In the genomic region with DNA sequence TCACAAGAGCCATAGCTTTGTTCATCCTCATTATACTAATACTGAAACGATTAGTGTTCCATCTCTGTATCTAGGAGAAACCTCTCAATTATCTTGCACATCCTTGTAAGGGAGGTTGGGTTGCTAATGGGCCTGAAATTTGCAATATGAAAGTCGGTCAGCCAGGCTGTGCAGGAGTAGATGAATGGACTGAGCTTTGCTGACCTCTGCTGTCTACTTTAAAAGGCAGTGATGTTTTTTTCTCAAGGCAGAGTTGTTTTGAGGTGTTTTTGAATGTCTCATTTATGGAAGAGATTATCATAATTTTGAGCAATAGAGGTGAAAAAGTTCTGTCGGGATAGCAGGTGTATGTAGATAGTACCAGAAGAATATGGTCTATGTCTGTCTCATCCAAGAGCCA, we compare ENCODE assay signal across 16 cellular contexts. TPM values are rescaled to one million over a fixed set of nuclear protein-coding genes. Genes with fewer than 3 reads are reported as not detected.
DNase-seq lines count a peak whose midpoint lies in the region; FAIRE-seq and TF ChIP-seq lines count a peak whose summit lies in the region.
"Had no signal": no experiment of that assay in that cellular context is flagged by ENCODE, and none has a peak within 500 bp of the region (broad histone marks: within the 10 kb centered on the region; RNA-seq: fewer than 3 reads in every experiment).

No MANE protein-coding gene starts in this region.

- no peaks in the 10 kb centered on the region for H3K27me3 ChIP-seq in H1 (replicated peaks in 1 of 4; ENCODE audit: control insufficient read depth in 3 of 4, extremely low read depth in 1 of 4, insufficient read depth in 3 of 4, low read length in 3 of 4)

- no peaks in the 10 kb centered on the region for H3K23me2 ChIP-seq in H1 (ENCODE audit: low read depth, low read length)

- CTCF ChIA-PET in H1 (lab: Charles Lee; ENCODE audit: partially characterized antibody) = interaction anchor here (0.5 to 3.4 kb wide), 10 partner anchors 75 to 623 kb away, joined by 3 to 16 read pairs (median 3); no protein-coding TSS in a partner anchor

- peak in 2 of 3 experiments; percentile 35 to 44; a peak in 3 of 4 replicates for TF ChIP-seq CTCF in H1 (IDR thresholded peaks at IDR 0.05; ENCODE audit: control extremely low read depth in 1 of 3, insufficient read depth in 1 of 3, low read depth in 1 of 3, low read length in 3 of 3)
- peak; percentile 48 for TF ChIP-seq CTCF in progenitor cell of endocrine pancreas (IDR thresholded peaks at IDR 0.05; ENCODE audit: unreplicated experiment)

- H2AFZ ChIP-seq in H1 (ENCODE audit: low read length) = no peak overlapping the region

- no peak overlapping the region for H3K4me3 ChIP-seq in H1 (ENCODE audit: extremely low read depth in 1 of 4, insufficient read depth in 2 of 4, low read depth in 3 of 4, low read length in 4 of 4)

- H3K56ac ChIP-seq in H1 (replicated peaks; ENCODE audit: insufficient read length, low read depth, low read length) = no peak overlapping the region

- H3K36me3 Mint-ChIP-seq in progenitor cell of endocrine pancreas (ENCODE audit: insufficient read depth) = no peaks in the 10 kb centered on the region
- H3K36me3 Mint-ChIP-seq: activated naive CD8-positive, alpha-beta T cell; stimulated activated naive B cell treated with anti-CD40 and anti-IgM and Interleukin-4, amounts not matched to agents 10 μg/mL and 1 μg/mL and 100 μg/mL, for 72 hours had no signal

- H3K4me1 ChIP-seq in H1 (replicated peaks in 1 of 4; ENCODE audit: control insufficient read depth in 3 of 4, insufficient read depth in 4 of 4, low read length in 3 of 4) = peaks cover 0 to 8% (median 6%) of the 10 kb centered on the region in 4 experiments; a peak in 4 of 7 replicates

- H2BK15ac ChIP-seq in H1 (ENCODE audit: low read length) = no peak overlapping the region

- no peak overlapping the region for H3K18ac ChIP-seq in H1 (ENCODE audit: extremely low read depth, low read length)

- no peaks in the 10 kb centered on the region for H3K79me1 ChIP-seq in H1 (ENCODE audit: low read depth, low read length)

- TF ChIP-seq POLR2A in H1 (IDR thresholded peaks at IDR 0.05; ENCODE audit: control extremely low read depth in 1 of 2, low read depth in 2 of 2, low read length in 2 of 2) = no peak

- H2BK20ac ChIP-seq in H1 (ENCODE audit: low read length) = no peak overlapping the region

- H3K14ac ChIP-seq in H1 (ENCODE audit: insufficient read length) = no peak overlapping the region

- no peak overlapping the region for H3K27ac Mint-ChIP-seq in progenitor cell of endocrine pancreas
- H3K27ac Mint-ChIP-seq: activated naive CD8-positive, alpha-beta T cell; HFFc6; stimulated activated naive B cell treated with anti-CD40 and anti-IgM and Interleukin-4, amounts not matched to agents 10 μg/mL and 1 μg/mL and 100 μg/mL, for 72 hours had no signal

- H3K23ac ChIP-seq in H1 (ENCODE audit: insufficient read length) = no peak overlapping the region

- H3K4me3 Mint-ChIP-seq in progenitor cell of endocrine pancreas (ENCODE audit: low read depth) = no peak overlapping the region
- H3K4me3 Mint-ChIP-seq: activated naive CD8-positive, alpha-beta T cell; HFFc6; stimulated activated naive B cell treated with anti-CD40 and anti-IgM and Interleukin-4, amounts not matched to agents 10 μg/mL and 1 μg/mL and 100 μg/mL, for 72 hours had no signal

- DNase-seq in ELR (ENCODE audit: low read depth) (peak; percentile 44), NCI-H748 (lab: John Stamatoyannopoulos, UW; ENCODE audit: unreplicated experiment) (peak; percentile 75), H1 (ENCODE audit: low read depth in 1 of 2, low spot score in 2 of 2) (no peak), progenitor cell of endocrine pancreas (ENCODE audit: low spot score, unreplicated experiment) (no peak), NCI-H2171 (lab: John Stamatoyannopoulos, UW) (no peak), COLO829 (ENCODE audit: low spot score) (no peak), NCI-H510A (lab: John Stamatoyannopoulos, UW) (no peak)
- DNase-seq in stimulated activated CD4-positive, alpha-beta T cell treated with anti-CD3 and anti-CD28 coated beads, Interleukin-12 subunit alpha, Interleukin-12 subunit beta, amount 100 ng/mL, for 4 hours = no peak
- DNase-seq: dermis blood vessel endothelial cell; HFFc6; left cardiac atrium; stimulated activated naive B cell treated with anti-CD40 and anti-IgM and Interleukin-4, amounts not matched to agents 10 μg/mL and 1 μg/mL and 100 μg/mL, for 72 hours had no signal

- no peak overlapping the region for H4K91ac ChIP-seq in H1 (replicated peaks; ENCODE audit: insufficient read length, low read length)

- H3K4me2 ChIP-seq in H1 (ENCODE audit: insufficient read depth in 1 of 2, low read depth in 2 of 2, low read length in 2 of 2) = no peak overlapping the region

- no peak overlapping the region for H2AK5ac ChIP-seq in H1 (ENCODE audit: low read depth, low read length)

- no peak overlapping the region for H3K4ac ChIP-seq in H1 (replicated peaks; ENCODE audit: insufficient read length, low read depth, low read length)

- peak; percentile 55 for FAIRE-seq in H1 (lab: Jason Lieb, UNC)
- FAIRE-seq: frontal cortex, GM12892, TTC549 had no signal

- TF ChIP-seq RAD21 in H1 (IDR thresholded peaks at IDR 0.05 in 1 of 2, conservative IDR thresholded peaks at IDR 0.05 in 1 of 2; ENCODE audit: low read depth in 2 of 2, low read length in 2 of 2) = peak; percentile 64 to 77

- no peak overlapping the region for H4K5ac ChIP-seq in H1 (ENCODE audit: insufficient read length, low read depth, low read length)

- no peaks in the 10 kb centered on the region for H3K79me2 ChIP-seq in H1 (ENCODE audit: control insufficient read depth in 1 of 2, insufficient read depth in 2 of 2, low read length in 2 of 2)

- no peaks in the 10 kb centered on the region for H3K4me1 Mint-ChIP-seq in progenitor cell of endocrine pancreas (ENCODE audit: low read depth)
- H3K4me1 Mint-ChIP-seq: stimulated activated naive B cell treated with anti-CD40 and anti-IgM and Interleukin-4, amounts not matched to agents 10 μg/mL and 1 μg/mL and 100 μg/mL, for 72 hours had no signal

- WGBS in H1 (ENCODE audit: extremely low coverage in 1 of 2, insufficient coverage in 1 of 2, insufficient read length in 1 of 2, insufficient replicate concordance in 2 of 2, low coverage in 1 of 2, low lambda C conversion rate in 2 of 2, missing lambda C conversion rate in 1 of 2), 2 experiments = 36% methylated on average over 3 of the region's 3 CpGs; no CpG with 5 or more reads in 1 of the 2 experiments

- TF ChIP-seq EP300 in H1 (IDR thresholded peaks at IDR 0.05; ENCODE audit: borderline replicate concordance in 1 of 2, low read depth in 2 of 2, low read length in 2 of 2) = no peak

- no peak overlapping the region for H3K27ac ChIP-seq in H1 (ENCODE audit: low read depth, low read length)

- H3K9me3 Mint-ChIP-seq in progenitor cell of endocrine pancreas (ENCODE audit: low read depth) = no peaks in the 10 kb centered on the region
- H3K9me3 Mint-ChIP-seq: HFFc6; stimulated activated naive B cell treated with anti-CD40 and anti-IgM and Interleukin-4, amounts not matched to agents 10 μg/mL and 1 μg/mL and 100 μg/mL, for 72 hours had no signal

- H3K9me3 ChIP-seq in H1 (ENCODE audit: insufficient read depth in 2 of 2, low read depth in 1 of 2, low read length in 1 of 2) = no peaks in the 10 kb centered on the region

- H4K8ac ChIP-seq in H1 (ENCODE audit: extremely low read depth, insufficient read depth, low read length) = no peak overlapping the region

- no peak overlapping the region for H2BK12ac ChIP-seq in H1 (ENCODE audit: low read depth, low read length)

- H2BK120ac ChIP-seq in H1 (replicated peaks; ENCODE audit: low read depth, low read length) = no peak overlapping the region

- POLR2A ChIA-PET in H1 (lab: Charles Lee; ENCODE audit: partially characterized antibody) = no interaction called here

- peaks cover 83% of the 10 kb centered on the region for H3K27me3 Mint-ChIP-seq in progenitor cell of endocrine pancreas
- H3K27me3 Mint-ChIP-seq: activated naive CD8-positive, alpha-beta T cell; stimulated activated naive B cell treated with anti-CD40 and anti-IgM and Interleukin-4, amounts not matched to agents 10 μg/mL and 1 μg/mL and 100 μg/mL, for 72 hours had no signal

- no peak overlapping the region for H3K9ac ChIP-seq in H1 (replicated peaks in 1 of 4; ENCODE audit: extremely low read depth in 1 of 4, low read depth in 3 of 4, low read length in 3 of 4)

- no peaks in the 10 kb centered on the region for H4K20me1 ChIP-seq in H1 (replicated peaks in 1 of 2; ENCODE audit: control insufficient read depth in 1 of 2, insufficient read depth in 2 of 2, low read length in 2 of 2)

- H2BK5ac ChIP-seq in H1 (ENCODE audit: low read depth, low read length) = no peak overlapping the region

- no peaks in the 10 kb centered on the region for H3K36me3 ChIP-seq in H1 (ENCODE audit: control insufficient read depth in 2 of 4, insufficient read depth in 4 of 4, low read length in 3 of 4)

TF ChIP-seq in H1, 55 proteins besides CTCF, POLR2A, EP300 and RAD21:
- no peak for TF ChIP-seq RNF2 (IDR thresholded peaks at IDR 0.05; ENCODE audit: borderline replicate concordance, low read depth, low read length, missing control alignments, poor library complexity, severe bottlenecking)
- no peak for TF ChIP-seq CBX5 (IDR thresholded peaks at IDR 0.05; ENCODE audit: low read depth, low read length)
- no peak for TF ChIP-seq NRF1 (IDR thresholded peaks at IDR 0.05; ENCODE audit: low read depth, low read length)
- no peak for TF ChIP-seq POU5F1 (IDR thresholded peaks at IDR 0.05; ENCODE audit: low read depth, low read length)
- TF ChIP-seq TAF1 (IDR thresholded peaks at IDR 0.05; ENCODE audit: low read depth, low read length) = no peak
- no peak for TF ChIP-seq SP2 (IDR thresholded peaks at IDR 0.05; ENCODE audit: low read length)
- no peak for TF ChIP-seq EZH2 (IDR thresholded peaks at IDR 0.05; ENCODE audit: low read depth, low read length, severe bottlenecking)
- no peak for TF ChIP-seq CTBP2 (IDR thresholded peaks at IDR 0.05; ENCODE audit: borderline replicate concordance, insufficient read depth, insufficient read length, low read length)
- no peak for TF ChIP-seq BCL11A (IDR thresholded peaks at IDR 0.05; ENCODE audit: low read depth in 2 of 2, low read length in 2 of 2)
- no peak for TF ChIP-seq SRF (IDR thresholded peaks at IDR 0.05; ENCODE audit: low read depth, low read length)
- no peak for TF ChIP-seq ZNF274 (IDR thresholded peaks at IDR 0.05; ENCODE audit: borderline replicate concordance, extremely low read depth, low read length)

RNA-seq across cellular contexts. Expression of a gene that starts 47.9 kb away (rescaled TPM):
- total RNA-seq in H1 (2021; fragmentation: NEBNext Ultra II Directional; extraction: Animal tissue kit (Norgen Biotek cat#: 25700)) = 85.1 and 89.0 TPM in 2 replicates
- polyA plus RNA-seq in H1 (2011; rRNA removed) = 14.3 and 24.5 TPM in 2 replicates
- polyA plus RNA-seq in H1 (2011; cell fraction: cytosol; rRNA removed) = 32.6 TPM
- 20.6 TPM for polyA plus RNA-seq in H1 (2011; cell fraction: nucleus; rRNA removed)
- polyA plus RNA-seq in H1 (2012, experiment 1 of 2) = 5.7 to 7.0 TPM (median 6.4 TPM) in 4 replicates
- 1.5 TPM for polyA plus RNA-seq in H1 (2012, experiment 2 of 2)
- 11.3 TPM for polyA plus RNA-seq in H1 (2013, experiment 1 of 2)
- 11.8 TPM for polyA plus RNA-seq in H1 (2013, experiment 2 of 2)
- 25.5 and 32.8 TPM in 2 replicates for polyA minus RNA-seq in H1 (2011; rRNA and poly(A)+ RNA removed)
- polyA minus RNA-seq in H1 (2011; cell fraction: cytosol; rRNA and poly(A)+ RNA removed) = 18.1 TPM
- 50.8 TPM for polyA minus RNA-seq in H1 (2011; cell fraction: nucleus; rRNA and poly(A)+ RNA removed)
- total RNA-seq in progenitor cell of endocrine pancreas = 152 and 154 TPM in 2 replicates

Comparison
In these comparisons a context has a peak if more than half of its experiments do, and no peak if none do; other contexts are left out.
1. DNase-seq: peak in ELR (single experiment) and NCI-H748 (single experiment); none in H1 (0 of 2), progenitor cell of endocrine pancreas (single experiment), stimulated activated CD4-positive, alpha-beta T cell treated with anti-CD3 and anti-CD28 coated beads, Interleukin-12 subunit alpha, Interleukin-12 subunit beta, amount 100 ng/mL, for 4 hours (single experiment), NCI-H2171 (single experiment), COLO829 (single experiment) and NCI-H510A (single experiment).